10 cellular contexts compared by ENCODE assay signal in the genomic region with DNA sequence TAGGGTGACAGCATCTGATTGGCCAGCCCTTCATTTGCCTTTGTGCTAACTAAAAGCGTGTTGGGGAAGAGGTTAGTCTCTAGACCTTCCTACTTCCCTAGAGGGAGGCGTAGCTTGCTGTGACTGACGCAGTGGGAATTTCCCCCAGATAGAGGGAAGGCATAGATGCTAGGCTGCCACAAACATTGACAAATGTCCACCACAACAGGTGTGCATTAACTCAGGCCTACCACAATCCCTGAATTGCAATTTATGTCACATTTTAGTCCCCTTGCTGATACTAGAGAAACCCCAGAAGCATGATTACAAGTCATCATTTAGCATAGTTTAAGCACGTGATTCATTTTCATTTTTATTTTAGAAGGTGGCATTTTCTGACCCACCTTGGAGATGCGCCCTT.
DNase-seq lines count a peak whose midpoint lies in the region; ATAC-seq and TF ChIP-seq lines count a peak whose summit lies in the region.
"Had no signal": no experiment of that assay in that cellular context is flagged by ENCODE, and none has a peak within 500 bp of the region (broad histone marks: within the 10 kb centered on the region; RNA-seq: fewer than 3 reads in every experiment).

No MANE protein-coding gene starts in this region.

- intact Hi-C loops in colonic mucosa (cut with DNase I) = no loop called here

- ATAC-seq in GM18499 (IDR thresholded peaks at IDR 0.05; ENCODE audit: insufficient read depth, unreplicated experiment) = peak; percentile 68
- ATAC-seq in GM21381 (IDR thresholded peaks at IDR 0.05; ENCODE audit: unreplicated experiment) = peak; percentile 75
- ATAC-seq in HG03159 (IDR thresholded peaks at IDR 0.05; ENCODE audit: unreplicated experiment) = peak; percentile 80

- H3K27me3 ChIP-seq in colonic mucosa = no peaks in the 10 kb centered on the region
- H3K27me3 ChIP-seq in right atrium auricular region = no peaks in the 10 kb centered on the region

- peak overlapping the region; percentile 22 for H3K27ac ChIP-seq in colonic mucosa
- H3K27ac ChIP-seq in right atrium auricular region = no peak overlapping the region

- TF ChIP-seq CTCF in colonic mucosa (IDR thresholded peaks at IDR 0.05) = no peak
- no peak for TF ChIP-seq CTCF in right atrium auricular region (IDR thresholded peaks at IDR 0.05)

- H3K9me3 ChIP-seq in colonic mucosa (no peaks in the 10 kb centered on the region), right atrium auricular region (peaks cover 0 to 3% of the 10 kb centered on the region in 2 donors)

- H3K36me3 ChIP-seq in colonic mucosa = no peaks in the 10 kb centered on the region
- no peaks in the 10 kb centered on the region for H3K36me3 ChIP-seq in right atrium auricular region

- H3K9ac ChIP-seq in colonic mucosa (ENCODE audit: low read depth in 2 of 2, low read length in 2 of 2) = no peak overlapping the region

- H3K4me1 ChIP-seq in colonic mucosa (no peaks in the 10 kb centered on the region), right atrium auricular region (no peaks in the 10 kb centered on the region)

- H3K4me3 ChIP-seq in colonic mucosa = no peak overlapping the region
- H3K4me3 ChIP-seq in right atrium auricular region = no peak overlapping the region

- DNase-seq in colonic mucosa (no peak), right atrium auricular region (ENCODE audit: low spot score) (no peak), NCI-H82 treated with DMSO at 0.1 percent for 48 hours (lab: John Stamatoyannopoulos, UW; ENCODE audit: unreplicated experiment) (no peak), NCI-H128 (lab: John Stamatoyannopoulos, UW; ENCODE audit: unreplicated experiment) (no peak)
- no peak for DNase-seq in activated effector memory CD4-positive, alpha-beta T cell treated with Interleukin-2 at 50 U/mL for 16 hours
- DNase-seq: activated naive CD4-positive, alpha-beta T cell treated with anti-CD3 and anti-CD28 coated beads, Interleukin-2, amount 50 U/mL, for 16 hours; DND-41 had no signal
